ENCODE assay signal across 1 cellular context in the genomic region with DNA sequence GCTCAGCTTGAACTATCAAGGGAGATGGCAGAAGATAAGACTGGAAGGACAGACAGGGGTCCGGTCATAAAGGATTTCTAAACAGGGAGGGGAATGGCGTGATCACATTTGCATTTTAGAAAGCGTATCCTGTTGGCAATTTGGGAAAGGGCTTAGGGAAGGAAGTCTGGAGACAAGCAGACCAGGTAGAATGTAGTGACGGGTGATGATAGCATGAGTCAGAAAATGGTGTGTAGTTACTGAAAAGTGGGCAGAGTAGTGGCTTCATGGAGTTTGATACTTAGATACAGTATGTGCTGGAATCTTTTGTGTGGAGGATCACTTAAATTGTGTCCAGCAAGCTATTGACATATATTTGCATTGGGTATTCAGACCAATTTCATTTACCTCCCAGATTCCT.
TF ChIP-seq lines count a peak whose summit lies in the region.

No MANE protein-coding gene starts in this region.

TF ChIP-seq in IMR-90, 13 proteins besides CTCF, POLR2A, EP300 and RAD21 (continued from another document):
- TF ChIP-seq, protein P1, sequence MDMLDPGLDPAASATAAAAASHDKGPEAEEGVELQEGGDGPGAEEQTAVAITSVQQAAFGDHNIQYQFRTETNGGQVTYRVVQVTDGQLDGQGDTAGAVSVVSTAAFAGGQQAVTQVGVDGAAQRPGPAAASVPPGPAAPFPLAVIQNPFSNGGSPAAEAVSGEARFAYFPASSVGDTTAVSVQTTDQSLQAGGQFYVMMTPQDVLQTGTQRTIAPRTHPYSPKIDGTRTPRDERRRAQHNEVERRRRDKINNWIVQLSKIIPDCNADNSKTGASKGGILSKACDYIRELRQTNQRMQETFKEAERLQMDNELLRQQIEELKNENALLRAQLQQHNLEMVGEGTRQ (IDR thresholded peaks at IDR 0.05; ENCODE audit: low read depth, low read length): no peak
- TF ChIP-seq SMC3 (IDR thresholded peaks at IDR 0.05; ENCODE audit: low read depth, low read length): no peak
- no peak for TF ChIP-seq MAZ (IDR thresholded peaks at IDR 0.05; ENCODE audit: borderline replicate concordance, low read depth, low read length)
- TF ChIP-seq, protein P2, sequence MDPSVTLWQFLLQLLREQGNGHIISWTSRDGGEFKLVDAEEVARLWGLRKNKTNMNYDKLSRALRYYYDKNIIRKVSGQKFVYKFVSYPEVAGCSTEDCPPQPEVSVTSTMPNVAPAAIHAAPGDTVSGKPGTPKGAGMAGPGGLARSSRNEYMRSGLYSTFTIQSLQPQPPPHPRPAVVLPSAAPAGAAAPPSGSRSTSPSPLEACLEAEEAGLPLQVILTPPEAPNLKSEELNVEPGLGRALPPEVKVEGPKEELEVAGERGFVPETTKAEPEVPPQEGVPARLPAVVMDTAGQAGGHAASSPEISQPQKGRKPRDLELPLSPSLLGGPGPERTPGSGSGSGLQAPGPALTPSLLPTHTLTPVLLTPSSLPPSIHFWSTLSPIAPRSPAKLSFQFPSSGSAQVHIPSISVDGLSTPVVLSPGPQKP (IDR thresholded peaks at IDR 0.05; ENCODE audit: borderline replicate concordance, low read depth, low read length): no peak
- no peak for TF ChIP-seq RCOR1 (IDR thresholded peaks at IDR 0.05; ENCODE audit: insufficient replicate concordance, low read length)
- no peak for TF ChIP-seq FOS (IDR thresholded peaks at IDR 0.05; ENCODE audit: low read depth, low read length)
- no peak for TF ChIP-seq NFE2L2 (IDR thresholded peaks at IDR 0.05; ENCODE audit: low read depth, low read length)
- TF ChIP-seq BHLHE40 (IDR thresholded peaks at IDR 0.05; ENCODE audit: low read depth, low read length): no peak
